ENCODE assay signal across 10 cellular contexts in genomic region chr2:216535454-216535995, GRCh38. TPM values are rescaled to one million over a fixed set of nuclear protein-coding genes. Genes with fewer than 3 reads are reported as not detected.
A peak's percentile ranks its signal among the peaks of the same experiment; 100 is the strongest.
DNase-seq lines count a peak whose midpoint lies in the region; ATAC-seq, FAIRE-seq and TF ChIP-seq lines count a peak whose summit lies in the region.
"Had no signal": no experiment of that assay in that cellular context is flagged by ENCODE, and none has a peak within 500 bp of the region (broad histone marks: within the 10 kb centered on the region; RNA-seq: fewer than 3 reads in every experiment).

No MANE protein-coding gene starts in this region.

- ATAC-seq in lower lobe of right lung (peak; percentile 87 to 89), HG02852 (IDR thresholded peaks at IDR 0.05; ENCODE audit: unreplicated experiment) (no peak), GM18502 (IDR thresholded peaks at IDR 0.05; ENCODE audit: poor library complexity, unreplicated experiment) (no peak), HG03175 (IDR thresholded peaks at IDR 0.05; ENCODE audit: unreplicated experiment) (no peak)

- no peak overlapping the region for H3K4me3 ChIP-seq in lower lobe of right lung

- H3K36me3 ChIP-seq in lower lobe of right lung: no peaks in the 10 kb centered on the region

- no peaks in the 10 kb centered on the region for H3K27me3 ChIP-seq in lower lobe of right lung (ENCODE audit: low read depth)

- DNase-seq in NCI-H2227 (lab: John Stamatoyannopoulos, UW; ENCODE audit: unreplicated experiment) (peak; percentile 21), NCI-H2227 treated with DMSO at 0.1 percent for 48 hours (lab: John Stamatoyannopoulos, UW) (no peak), dermis blood vessel endothelial cell (peak; percentile 91), lower lobe of right lung (peak; percentile 61), urothelium cell line (ENCODE audit: low spot score) (peak; percentile 48)

- intact Hi-C loops in lower lobe of right lung (cut with DNase I): no loop called here

- H3K4me1 ChIP-seq in lower lobe of right lung: peaks cover 46% of the 10 kb centered on the region

- TF ChIP-seq CTCF in lower lobe of right lung (IDR thresholded peaks at IDR 0.05): no peak

- H3K9me3 ChIP-seq in lower lobe of right lung: no peaks in the 10 kb centered on the region

- peak overlapping the region; percentile 72 for H3K27ac ChIP-seq in lower lobe of right lung
- H3K27ac ChIP-seq: 22Rv1 had no signal

- no peak for FAIRE-seq in urothelium cell line (lab: Jason Lieb, UNC)
- FAIRE-seq: TTC549 had no signal

RNA-seq across cellular contexts. Expression of gene RPL37A, which starts 36.9 kb away (rescaled TPM):
- total RNA-seq in dermis blood vessel endothelial cell (1,015 and 1,508 TPM in 2 replicates), lower lobe of right lung (1,974 TPM)

Comparison
In these comparisons a context has a peak if more than half of its experiments do, and no peak if none do; other contexts are left out.
1. ATAC-seq: peak in lower lobe of right lung (2 of 2); none in HG02852 (single experiment), GM18502 (single experiment) and HG03175 (single experiment).